In the genomic region with DNA sequence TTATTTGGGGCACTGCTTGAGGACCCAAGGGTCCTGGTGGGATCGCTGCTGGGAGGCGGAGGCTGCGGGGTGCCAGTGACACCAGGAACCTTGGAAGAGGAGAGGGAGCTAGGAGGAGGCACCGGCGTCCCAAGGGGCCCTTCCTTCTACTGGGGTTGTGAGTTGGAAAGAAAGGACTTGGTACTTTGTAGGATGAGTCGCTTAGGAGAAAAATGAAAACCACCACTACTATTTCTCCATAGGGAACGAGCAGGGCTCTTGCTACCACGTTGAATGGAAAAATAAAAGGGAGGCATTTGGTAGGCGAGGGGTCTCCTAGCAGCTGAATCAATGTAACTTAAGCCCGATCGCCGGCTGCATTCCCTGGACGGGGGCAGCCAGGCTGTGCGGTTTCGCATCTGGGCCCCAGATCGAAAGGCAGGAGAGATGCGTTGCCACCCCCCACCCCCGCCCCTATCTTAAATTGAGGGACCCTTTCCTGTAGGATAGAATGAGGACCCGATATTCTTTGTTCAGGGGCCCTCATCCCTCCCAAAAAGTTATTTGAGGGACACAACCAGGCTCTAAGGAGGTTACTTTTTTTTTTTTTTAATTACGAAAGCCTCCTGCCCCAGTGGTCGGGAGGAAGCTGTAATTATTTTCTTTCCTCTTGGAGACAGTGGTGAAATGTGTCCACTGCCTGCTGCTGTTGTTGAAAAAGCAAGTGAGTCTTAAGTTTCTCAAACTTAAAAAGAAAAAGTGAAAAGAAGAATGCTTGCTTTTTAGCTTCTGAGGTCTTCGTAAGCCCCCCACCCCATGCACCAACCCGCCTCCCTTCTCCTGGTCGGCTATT, we compare ENCODE assay signal across 7 cellular contexts. TPM values are rescaled to one million over a fixed set of nuclear protein-coding genes. Genes with fewer than 3 reads are reported as not detected.
DNase-seq lines count a peak whose midpoint lies in the region; ATAC-seq and TF ChIP-seq lines count a peak whose summit lies in the region.

No MANE protein-coding gene starts in this region.

- H3K4me1 Mint-ChIP-seq in GM23338, result peaks cover 51% of the 10 kb centered on the region

- peaks cover 5% of the 10 kb centered on the region; the same call in 1 of the 2 replicates for H3K9me2 ChIP-seq in GM23338 (ENCODE audit: insufficient read depth)

- no peaks in the 10 kb centered on the region for H3K9me3 ChIP-seq in sigmoid colon

- intact Hi-C loops in sigmoid colon (cut with DNase I), result no loop called here

- CTCF ChIA-PET in RWPE1 (lab: Yijun Ruan, JAX), result interaction anchor here (0.6 to 1.1 kb wide), 2 partner anchors 30 to 546 kb away, joined by 3 read pairs; no protein-coding TSS in a partner anchor

- DNase-seq in GM23338 (ENCODE audit: low spot score) (no peak), RWPE1 (ENCODE audit: low spot score) (no peak), fibroblast of villous mesenchyme (ENCODE audit: low read depth) (no peak), sigmoid colon (no peak), AG08395 (ENCODE audit: low spot score) (no peak), AG20443 (ENCODE audit: low spot score) (no peak)

- peak overlapping the region; percentile 98 for H3K4me3 Mint-ChIP-seq in GM23338

- peaks cover 37% of the 10 kb centered on the region for H3K27me3 Mint-ChIP-seq in GM23338 (ENCODE audit: insufficient read depth, low read depth, poor library complexity)

- peak overlapping the region; percentile 100 for H3K4me2 ChIP-seq in GM23338

- H4K20me1 ChIP-seq in GM23338 (replicated peaks; ENCODE audit: insufficient read depth), result no peaks in the 10 kb centered on the region

- H3K36me3 Mint-ChIP-seq in GM23338 (ENCODE audit: low read depth), result peaks cover 16% of the 10 kb centered on the region

- H3K27me3 ChIP-seq in GM23338 (ENCODE audit: insufficient read depth) (peaks cover 26% of the 10 kb centered on the region), sigmoid colon (peaks cover 12 to 70% (median 48%) of the 10 kb centered on the region in 3 donors)

- ATAC-seq in GM23338 (no peak), HG02981 (IDR thresholded peaks at IDR 0.05; ENCODE audit: unreplicated experiment) (no peak)

- TF ChIP-seq POLR2A in sigmoid colon (IDR thresholded peaks at IDR 0.05), result no peak

- H3K36me3 ChIP-seq in GM23338 (ENCODE audit: insufficient read depth) (0 out of 2 replicates have a peak, but pooled peaks cover 6% of the 10 kb centered on the region), sigmoid colon (no peaks in the 10 kb centered on the region)

- H3K4me3 ChIP-seq in GM23338 (peak overlapping the region; percentile 99), fibroblast of villous mesenchyme (ENCODE audit: low read depth, low read length) (peak overlapping the region; percentile 70), sigmoid colon (peak overlapping the region; percentile 15 to 52 (median 50))

- no peak overlapping the region; the same call in 1 of the 2 replicates for H2AFZ ChIP-seq in GM23338

- H3F3A ChIP-seq in GM23338 (replicated peaks; ENCODE audit: low read depth), result no peaks in the 10 kb centered on the region; the same call in 1 of the 2 replicates

- peaks cover 45% of the 10 kb centered on the region for H3K79me2 ChIP-seq in GM23338 (replicated peaks; ENCODE audit: insufficient read depth)

- peaks cover 37% of the 10 kb centered on the region for H3K4me1 ChIP-seq in GM23338 (ENCODE audit: insufficient read depth)
- H3K4me1 ChIP-seq in sigmoid colon, result peaks cover 0 to 38% (median 24%) of the 10 kb centered on the region in 4 donors

- peak overlapping the region; percentile 70; the same call in 1 of the 2 replicates for H3K27ac Mint-ChIP-seq in GM23338

- TF ChIP-seq CTCF in GM23338 (conservative IDR thresholded peaks at IDR 0.05; ENCODE audit: low read depth in 2 of 2), result no peak
- TF ChIP-seq CTCF in RWPE1 (conservative IDR thresholded peaks at IDR 0.05; ENCODE audit: low read depth), result no peak
- TF ChIP-seq CTCF in fibroblast of villous mesenchyme (IDR thresholded peaks at IDR 0.05; ENCODE audit: insufficient read depth, low read depth, low read length), result no peak
- TF ChIP-seq CTCF in sigmoid colon (IDR thresholded peaks at IDR 0.05), result no peak

- no peak for TF ChIP-seq EP300 in sigmoid colon (IDR thresholded peaks at IDR 0.05)

- H3K9me3 Mint-ChIP-seq in GM23338, result peaks cover 6% of the 10 kb centered on the region; the same call in 1 of the 3 replicates

- H3K27ac ChIP-seq in GM23338 (ENCODE audit: low read depth) (no peak overlapping the region), RWPE1 (peak overlapping the region; percentile 95), sigmoid colon (peak overlapping the region in 2 of 4 donors; percentile 15 to 89)

- POLR2A ChIA-PET in RWPE1 (lab: Yijun Ruan, JAX; ENCODE audit: low non-redundant PET), result no interaction called here

- WGBS in sigmoid colon, 2 donors, result 10 to 11% methylated on average over 24 of the region's 24 CpGs

TF ChIP-seq in GM23338, 12 proteins besides CTCF, POLR2A, EP300 and RAD21:
- no peak for TF ChIP-seq STAT1 (IDR thresholded peaks at IDR 0.05; ENCODE audit: unreplicated experiment)
- no peak for TF ChIP-seq ZNF114 (CRISPR knock-in tag; IDR thresholded peaks at IDR 0.05)
- no peak for TF ChIP-seq ZNF331 (CRISPR knock-in tag; IDR thresholded peaks at IDR 0.05; ENCODE audit: low read depth)
- TF ChIP-seq, protein P1, sequence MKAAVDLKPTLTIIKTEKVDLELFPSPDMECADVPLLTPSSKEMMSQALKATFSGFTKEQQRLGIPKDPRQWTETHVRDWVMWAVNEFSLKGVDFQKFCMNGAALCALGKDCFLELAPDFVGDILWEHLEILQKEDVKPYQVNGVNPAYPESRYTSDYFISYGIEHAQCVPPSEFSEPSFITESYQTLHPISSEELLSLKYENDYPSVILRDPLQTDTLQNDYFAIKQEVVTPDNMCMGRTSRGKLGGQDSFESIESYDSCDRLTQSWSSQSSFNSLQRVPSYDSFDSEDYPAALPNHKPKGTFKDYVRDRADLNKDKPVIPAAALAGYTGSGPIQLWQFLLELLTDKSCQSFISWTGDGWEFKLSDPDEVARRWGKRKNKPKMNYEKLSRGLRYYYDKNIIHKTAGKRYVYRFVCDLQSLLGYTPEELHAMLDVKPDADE (IDR thresholded peaks at IDR 0.05), result no peak
- TF ChIP-seq, protein P2, sequence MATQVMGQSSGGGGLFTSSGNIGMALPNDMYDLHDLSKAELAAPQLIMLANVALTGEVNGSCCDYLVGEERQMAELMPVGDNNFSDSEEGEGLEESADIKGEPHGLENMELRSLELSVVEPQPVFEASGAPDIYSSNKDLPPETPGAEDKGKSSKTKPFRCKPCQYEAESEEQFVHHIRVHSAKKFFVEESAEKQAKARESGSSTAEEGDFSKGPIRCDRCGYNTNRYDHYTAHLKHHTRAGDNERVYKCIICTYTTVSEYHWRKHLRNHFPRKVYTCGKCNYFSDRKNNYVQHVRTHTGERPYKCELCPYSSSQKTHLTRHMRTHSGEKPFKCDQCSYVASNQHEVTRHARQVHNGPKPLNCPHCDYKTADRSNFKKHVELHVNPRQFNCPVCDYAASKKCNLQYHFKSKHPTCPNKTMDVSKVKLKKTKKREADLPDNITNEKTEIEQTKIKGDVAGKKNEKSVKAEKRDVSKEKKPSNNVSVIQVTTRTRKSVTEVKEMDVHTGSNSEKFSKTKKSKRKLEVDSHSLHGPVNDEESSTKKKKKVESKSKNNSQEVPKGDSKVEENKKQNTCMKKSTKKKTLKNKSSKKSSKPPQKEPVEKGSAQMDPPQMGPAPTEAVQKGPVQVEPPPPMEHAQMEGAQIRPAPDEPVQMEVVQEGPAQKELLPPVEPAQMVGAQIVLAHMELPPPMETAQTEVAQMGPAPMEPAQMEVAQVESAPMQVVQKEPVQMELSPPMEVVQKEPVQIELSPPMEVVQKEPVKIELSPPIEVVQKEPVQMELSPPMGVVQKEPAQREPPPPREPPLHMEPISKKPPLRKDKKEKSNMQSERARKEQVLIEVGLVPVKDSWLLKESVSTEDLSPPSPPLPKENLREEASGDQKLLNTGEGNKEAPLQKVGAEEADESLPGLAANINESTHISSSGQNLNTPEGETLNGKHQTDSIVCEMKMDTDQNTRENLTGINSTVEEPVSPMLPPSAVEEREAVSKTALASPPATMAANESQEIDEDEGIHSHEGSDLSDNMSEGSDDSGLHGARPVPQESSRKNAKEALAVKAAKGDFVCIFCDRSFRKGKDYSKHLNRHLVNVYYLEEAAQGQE (IDR thresholded peaks at IDR 0.05; ENCODE audit: unreplicated experiment), result no peak
- no peak for TF ChIP-seq EZH2phosphoT487 (IDR thresholded peaks at IDR 0.05; ENCODE audit: unreplicated experiment)
- TF ChIP-seq EZH2 (IDR thresholded peaks at IDR 0.05; ENCODE audit: low read depth, unreplicated experiment), result no peak
- TF ChIP-seq NANOG (IDR thresholded peaks at IDR 0.05; ENCODE audit: borderline replicate concordance), result no peak

RNA-seq across cellular contexts. Expression of gene IGFBP2, which starts 1.3 kb away (rescaled TPM):
- 309 and 364 TPM in 2 replicates for total RNA-seq in GM23338 (2014; rRNA removed; shearing (Covaris generic))
- polyA plus RNA-seq in GM23338 (2016; fragmentation: Nextera tagmentation; extraction: Ambion mirVana) (177 and 235 TPM in 2 replicates), sigmoid colon (10 to 100 TPM; 30.8 to 33.5 (median 33.0) TPM)
- total RNA-seq in fibroblast of villous mesenchyme (15.5 and 18.4 TPM in 2 replicates), sigmoid colon (10 to 100 TPM in 3 of 4 donors, 1 to 10 TPM in 1; 6.3 to 45.7 (median 21.9) TPM)
